Comparison of ENCODE assay signal across 30 cellular contexts in the genomic region with DNA sequence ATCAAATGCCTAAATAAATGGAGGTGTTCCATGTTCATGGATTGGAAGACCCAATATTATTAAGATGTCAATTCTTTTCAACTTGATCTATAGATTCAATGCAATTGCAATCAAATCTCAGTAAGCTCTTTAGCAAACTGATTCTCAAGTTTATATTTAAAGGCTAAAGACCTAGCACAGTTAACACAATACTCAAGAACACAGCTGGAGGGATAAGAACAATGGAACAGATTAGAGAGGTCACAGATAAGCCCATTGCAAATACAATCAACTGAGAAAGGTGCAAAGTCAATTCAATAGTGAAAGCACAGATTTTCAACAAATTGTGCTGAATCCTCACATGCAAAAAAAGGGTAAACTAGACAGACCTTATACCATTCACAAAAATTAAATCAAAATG.
"Had no signal": no experiment of that assay in that cellular context is flagged by ENCODE, and none has a peak within 500 bp of the region (broad histone marks: within the 10 kb centered on the region; RNA-seq: fewer than 3 reads in every experiment).

No MANE protein-coding gene starts in this region.

- H3K9me3 ChIP-seq: ovary, right lobe of liver, sigmoid colon, thoracic aorta, thyroid gland, upper lobe of left lung, vagina had no signal

- FAIRE-seq: small intestine, urothelium cell line had no signal

- H3K36me3 ChIP-seq: ovary, right lobe of liver, sigmoid colon, stomach, thoracic aorta, thyroid gland, tibial nerve, upper lobe of left lung, vagina had no signal

- H3K27ac ChIP-seq: ovary, parathyroid adenoma, psoas muscle, right lobe of liver, sigmoid colon, stomach, thoracic aorta, thyroid gland, tibial nerve, upper lobe of left lung, vagina had no signal

- H3K79me2 ChIP-seq: parathyroid adenoma had no signal

- H2AFZ ChIP-seq: parathyroid adenoma had no signal

- H3K4me3 Mint-ChIP-seq: naive thymus-derived CD8-positive, alpha-beta T cell; natural killer cell treated with Interleukin-12 subunit alpha and Interleukin-12 subunit beta and Interleukin-15 and Interleukin-18, amount 100 ng/mL, for 72 hours; nephron progenitor cell; neural crest cell; stimulated activated effector memory CD8-positive, alpha-beta T cell treated with anti-CD3 and anti-CD28 coated beads, Interleukin-12 subunit alpha, Interleukin-12 subunit beta, amount 100 ng/mL, for 72 hours; stimulated activated naive B cell treated with anti-CD40 and anti-IgM and Interleukin-4, amounts not matched to agents 10 μg/mL and 1 μg/mL and 100 μg/mL, for 72 hours; stimulated activated naive CD8-positive, alpha-beta T cell treated with anti-CD3 and anti-CD28 coated beads, Interleukin-15, Interleukin-2, amounts not matched to agents 100 ng/mL and 50 ng/mL, for 24 hours had no signal

- H3K36me3 Mint-ChIP-seq: natural killer cell treated with Interleukin-12 subunit alpha and Interleukin-12 subunit beta and Interleukin-15 and Interleukin-18, amount 100 ng/mL, for 72 hours; stimulated activated effector memory CD8-positive, alpha-beta T cell treated with anti-CD3 and anti-CD28 coated beads, Interleukin-12 subunit alpha, Interleukin-12 subunit beta, amount 100 ng/mL, for 72 hours; stimulated activated naive B cell treated with anti-CD40 and anti-IgM and Interleukin-4, amounts not matched to agents 10 μg/mL and 1 μg/mL and 100 μg/mL, for 72 hours had no signal

- H3K27me3 ChIP-seq: ovary, right lobe of liver, sigmoid colon, stomach, thyroid gland, tibial nerve, upper lobe of left lung, vagina had no signal

- H3K4me3 ChIP-seq: ovary, psoas muscle, right lobe of liver, sigmoid colon, stomach, thoracic aorta, thyroid gland, tibial nerve, upper lobe of left lung, vagina had no signal

- H3K4me1 Mint-ChIP-seq: naive thymus-derived CD8-positive, alpha-beta T cell; nephron progenitor cell; neural crest cell; stimulated activated effector memory CD8-positive, alpha-beta T cell treated with anti-CD3 and anti-CD28 coated beads, Interleukin-12 subunit alpha, Interleukin-12 subunit beta, amount 100 ng/mL, for 72 hours; stimulated activated naive B cell treated with anti-CD40 and anti-IgM and Interleukin-4, amounts not matched to agents 10 μg/mL and 1 μg/mL and 100 μg/mL, for 72 hours had no signal

- DNase-seq: naive thymus-derived CD8-positive, alpha-beta T cell; nephron progenitor cell; occipital lobe; ovary; posterior cingulate gyrus; psoas muscle; right cardiac atrium; right lobe of liver; sigmoid colon; small intestine; stimulated activated CD4-positive, alpha-beta T cell treated with anti-CD3 and anti-CD28 coated beads, Interleukin-15, amount 100 ng/mL, for 24 hours; stimulated activated CD4-positive, alpha-beta T cell treated with anti-CD3 and anti-CD28 coated beads, Interleukin-2, amount 100 ng/mL, for 24 hours; stimulated activated CD4-positive, alpha-beta T cell treated with anti-CD3 and anti-CD28 coated beads, Interleukin-2, amount 100 ng/mL, for 48 hours; stimulated activated CD4-positive, alpha-beta T cell treated with anti-CD3 and anti-CD28 coated beads, Interleukin-4, amount 100 ng/mL, for 24 hours; stimulated activated naive B cell treated with anti-CD40 and anti-IgM and Interleukin-4, amounts not matched to agents 10 μg/mL and 1 μg/mL and 100 μg/mL, for 72 hours; stimulated activated naive CD4-positive, alpha-beta T cell treated with Interleukin-2 at 50 U/mL for 16 hours; stomach; thyroid gland; trophoblast cell; upper lobe of left lung had no signal

- H3K4me1 ChIP-seq: parathyroid adenoma, psoas muscle, right lobe of liver, sigmoid colon, thyroid gland, tibial nerve, upper lobe of left lung, vagina had no signal

- H3K27me3 Mint-ChIP-seq: stimulated activated naive B cell treated with anti-CD40 and anti-IgM and Interleukin-4, amounts not matched to agents 10 μg/mL and 1 μg/mL and 100 μg/mL, for 72 hours had no signal

- H3K9ac ChIP-seq: parathyroid adenoma had no signal

- H3K9me3 Mint-ChIP-seq: stimulated activated effector memory CD8-positive, alpha-beta T cell treated with anti-CD3 and anti-CD28 coated beads, Interleukin-12 subunit alpha, Interleukin-12 subunit beta, amount 100 ng/mL, for 72 hours; stimulated activated naive CD8-positive, alpha-beta T cell treated with anti-CD3 and anti-CD28 coated beads, Interleukin-15, Interleukin-2, amounts not matched to agents 100 ng/mL and 50 ng/mL, for 24 hours had no signal

- H3K27ac Mint-ChIP-seq: naive thymus-derived CD8-positive, alpha-beta T cell; natural killer cell treated with Interleukin-12 subunit alpha and Interleukin-12 subunit beta and Interleukin-15 and Interleukin-18, amount 100 ng/mL, for 72 hours; nephron progenitor cell; progenitor cell of endocrine pancreas; stimulated activated effector memory CD8-positive, alpha-beta T cell treated with anti-CD3 and anti-CD28 coated beads, Interleukin-12 subunit alpha, Interleukin-12 subunit beta, amount 100 ng/mL, for 72 hours; stimulated activated naive B cell treated with anti-CD40 and anti-IgM and Interleukin-4, amounts not matched to agents 10 μg/mL and 1 μg/mL and 100 μg/mL, for 72 hours; stimulated activated naive CD8-positive, alpha-beta T cell treated with anti-CD3 and anti-CD28 coated beads, Interleukin-15, Interleukin-2, amounts not matched to agents 100 ng/mL and 50 ng/mL, for 24 hours had no signal
